Comparison of ENCODE assay signal across 9 cellular contexts in the genomic region with DNA sequence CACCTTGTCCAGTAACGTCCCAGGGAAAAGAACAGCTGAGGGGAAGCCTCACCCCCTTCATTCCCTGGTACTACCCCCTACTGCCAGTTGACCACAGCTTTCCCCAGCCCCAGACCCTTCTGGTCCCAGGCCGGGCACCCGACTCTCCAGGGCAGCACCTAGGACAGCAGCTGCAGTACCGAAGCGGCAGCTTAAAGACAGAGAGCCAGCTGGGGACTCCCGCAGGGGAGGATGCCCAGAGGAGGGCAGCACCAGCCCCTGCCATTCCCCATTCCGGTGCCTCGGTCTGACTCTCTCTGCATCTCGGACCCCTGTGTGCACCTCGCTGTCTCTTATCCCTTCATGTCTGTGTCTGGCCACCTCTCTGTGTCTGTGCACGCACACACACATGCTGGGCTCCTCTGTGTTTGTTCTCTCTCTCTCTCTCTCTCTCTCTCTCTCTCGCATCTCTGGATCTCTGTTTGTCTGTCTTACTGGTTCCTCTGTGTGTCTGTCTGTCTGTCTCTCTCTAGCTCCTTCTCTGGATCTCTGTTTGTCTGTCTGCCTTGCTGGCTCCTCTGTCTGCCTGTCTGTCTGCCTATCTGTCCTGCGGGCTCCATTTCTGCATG. TPM values are rescaled to one million over a fixed set of nuclear protein-coding genes. Genes with fewer than 3 reads are reported as not detected.
DNase-seq lines count a peak whose midpoint lies in the region; ATAC-seq, FAIRE-seq and TF ChIP-seq lines count a peak whose summit lies in the region.
"Had no signal": no experiment of that assay in that cellular context is flagged by ENCODE, and none has a peak within 500 bp of the region (broad histone marks: within the 10 kb centered on the region; RNA-seq: fewer than 3 reads in every experiment).

No MANE protein-coding gene starts in this region.

- no peak for TF ChIP-seq POLR2A in endothelial cell of umbilical vein (IDR thresholded peaks at IDR 0.05; ENCODE audit: low read depth, low read length)

- H3K4me2 ChIP-seq in endothelial cell of umbilical vein (ENCODE audit: insufficient read depth, low read length) = no peak overlapping the region

- H3K4me3 ChIP-seq in CD4-positive, alpha-beta memory T cell (ENCODE audit: low read length in 2 of 2) = peak overlapping the region; percentile 9 to 38
- no peak overlapping the region for H3K4me3 ChIP-seq in endothelial cell of umbilical vein (replicated peaks in 1 of 3; ENCODE audit: insufficient read depth in 1 of 3, low read depth in 1 of 3, low read length in 3 of 3)

- no peaks in the 10 kb centered on the region for H3K9me3 ChIP-seq in CD4-positive, alpha-beta memory T cell (ENCODE audit: control insufficient read depth in 1 of 2, low read length in 2 of 2)
- no peaks in the 10 kb centered on the region for H3K9me3 ChIP-seq in endothelial cell of umbilical vein (replicated peaks; ENCODE audit: control insufficient read depth, insufficient read depth, low read length)

- H3K27me3 Mint-ChIP-seq in CD4-positive, alpha-beta memory T cell = peaks cover 0 to 10% of the 10 kb centered on the region in 2 donors
- no peaks in the 10 kb centered on the region for H3K27me3 Mint-ChIP-seq in activated CD8-positive, alpha-beta T cell treated with anti-CD3 and anti-CD28 coated beads for 36 hours
- peaks cover 40% of the 10 kb centered on the region for H3K27me3 Mint-ChIP-seq in nephron (ENCODE audit: low read depth)

- POLR2A ChIA-PET in CD4-positive, alpha-beta memory T cell (lab: Charles Lee; ENCODE audit: partially characterized antibody) = interaction anchor here (0.7 to 6.8 kb wide), 14 partner anchors 10 to 326 kb away, joined by 3 to 100 read pairs (median 5); a partner anchor contains a TSS
- POLR2A ChIA-PET in activated CD8-positive, alpha-beta T cell treated with anti-CD3 and anti-CD28 coated beads for 36 hours (lab: Charles Lee) = interaction anchor here (0.7 to 6.2 kb wide), 9 partner anchors 8 to 87 kb away, joined by 3 to 91 read pairs (median 5); a partner anchor contains a TSS
- POLR2A ChIA-PET in endothelial cell of umbilical vein (lab: Charles Lee) = no interaction called here

- H3K4me3 Mint-ChIP-seq in CD4-positive, alpha-beta memory T cell = peak overlapping the region; percentile 56 to 90 (median 80)
- H3K4me3 Mint-ChIP-seq in activated CD8-positive, alpha-beta T cell treated with anti-CD3 and anti-CD28 coated beads for 36 hours = peak overlapping the region; percentile 81
- peak overlapping the region in 2 of 3 experiments; percentile 16 to 29 for H3K4me3 Mint-ChIP-seq in nephron

- CTCF ChIA-PET in CD4-positive, alpha-beta memory T cell (lab: Charles Lee; ENCODE audit: partially characterized antibody) = interaction anchor here (0.7 to 4.0 kb wide), 21 partner anchors 9 to 192 kb away, joined by 3 to 54 read pairs (median 4); a partner anchor contains a TSS
- CTCF ChIA-PET in activated CD8-positive, alpha-beta T cell treated with anti-CD3 and anti-CD28 coated beads for 36 hours (lab: Charles Lee) = interaction anchor here (0.7 to 5.9 kb wide), 17 partner anchors 9 to 178 kb away, joined by 3 to 32 read pairs (median 5); a partner anchor contains a TSS
- CTCF ChIA-PET in endothelial cell of umbilical vein (lab: Charles Lee) = interaction anchor here (1.0 to 1.9 kb wide), 2 partner anchors 20 to 103 kb away, joined by 3 to 5 read pairs; no protein-coding TSS in a partner anchor

- H4K20me1 ChIP-seq in endothelial cell of umbilical vein (replicated peaks; ENCODE audit: control insufficient read depth, extremely low read depth, insufficient read depth, low read length) = no peaks in the 10 kb centered on the region

- no peaks in the 10 kb centered on the region for H3K9me1 ChIP-seq in endothelial cell of umbilical vein (replicated peaks; ENCODE audit: control insufficient read depth, extremely low read depth, insufficient read depth, low read length)

- peaks cover 43 to 81% (median 63%) of the 10 kb centered on the region in 4 donors for H3K4me1 Mint-ChIP-seq in CD4-positive, alpha-beta memory T cell
- H3K4me1 Mint-ChIP-seq in activated CD8-positive, alpha-beta T cell treated with anti-CD3 and anti-CD28 coated beads for 36 hours (ENCODE audit: low read depth) = peaks cover 65% of the 10 kb centered on the region
- peaks cover 61% of the 10 kb centered on the region for H3K4me1 Mint-ChIP-seq in nephron

- H3K79me2 ChIP-seq in endothelial cell of umbilical vein (ENCODE audit: control insufficient read depth, insufficient read depth, low read length) = no peaks in the 10 kb centered on the region

- no peaks in the 10 kb centered on the region for H3K27me3 ChIP-seq in CD4-positive, alpha-beta memory T cell (ENCODE audit: insufficient read depth, low read length)
- peaks cover 17 to 19% of the 10 kb centered on the region in 2 experiments for H3K27me3 ChIP-seq in endothelial cell of umbilical vein (ENCODE audit: control insufficient read depth in 2 of 2, insufficient read depth in 2 of 2, low read length in 2 of 2)

- peak; percentile 70 to 81 (median 78) for DNase-seq in CD4-positive, alpha-beta memory T cell
- peak; percentile 74 for DNase-seq in NCI-H2107 treated with DMSO at 0.1 percent for 48 hours (lab: John Stamatoyannopoulos, UW; ENCODE audit: unreplicated experiment)
- peak; percentile 83 for DNase-seq in activated CD8-positive, alpha-beta T cell treated with anti-CD3 and anti-CD28 coated beads for 36 hours
- DNase-seq in endothelial cell of umbilical vein (ENCODE audit: low read depth, low spot score) = peak; percentile 20
- no peak for DNase-seq in pons (ENCODE audit: low spot score)

- H3K27ac ChIP-seq in CD4-positive, alpha-beta memory T cell (ENCODE audit: low read depth, low read length) = peak overlapping the region; percentile 12
- H3K27ac ChIP-seq in endothelial cell of umbilical vein (ENCODE audit: insufficient read depth, low read depth, low read length) = no peak overlapping the region
- H3K27ac ChIP-seq: HL-60 had no signal

- peaks cover 73% of the 10 kb centered on the region for H3K4me1 ChIP-seq in CD4-positive, alpha-beta memory T cell (ENCODE audit: insufficient read depth, low read length)
- no peaks in the 10 kb centered on the region for H3K4me1 ChIP-seq in endothelial cell of umbilical vein (ENCODE audit: control insufficient read depth, extremely low read depth, insufficient read depth, low read length)

- no TSS peak for BruUV-seq in endothelial cell of umbilical vein (replicated peaks; lab: Mats Ljungman, UMichigan)

- no peak for FAIRE-seq in endothelial cell of umbilical vein (lab: Jason Lieb, UNC)

- no peak overlapping the region for H3K9ac ChIP-seq in endothelial cell of umbilical vein (replicated peaks; ENCODE audit: extremely low read depth, insufficient read depth, low read length)

- peaks cover under 1 to 13% of the 10 kb centered on the region in 2 donors for H3K36me3 Mint-ChIP-seq in CD4-positive, alpha-beta memory T cell
- H3K36me3 Mint-ChIP-seq in activated CD8-positive, alpha-beta T cell treated with anti-CD3 and anti-CD28 coated beads for 36 hours (ENCODE audit: low read depth) = peaks cover 38% of the 10 kb centered on the region
- no peaks in the 10 kb centered on the region for H3K36me3 Mint-ChIP-seq in nephron (ENCODE audit: low read depth)

- H3K36me3 ChIP-seq in CD4-positive, alpha-beta memory T cell (ENCODE audit: insufficient read depth, low read length) = no peaks in the 10 kb centered on the region
- no peaks in the 10 kb centered on the region for H3K36me3 ChIP-seq in endothelial cell of umbilical vein (ENCODE audit: control insufficient read depth in 2 of 2, extremely low read depth in 1 of 2, insufficient read depth in 2 of 2, low read length in 2 of 2)

- H3K27ac Mint-ChIP-seq in CD4-positive, alpha-beta memory T cell = peak overlapping the region; percentile 81 to 97 (median 92)
- peak overlapping the region; percentile 75 for H3K27ac Mint-ChIP-seq in activated CD8-positive, alpha-beta T cell treated with anti-CD3 and anti-CD28 coated beads for 36 hours
- H3K27ac Mint-ChIP-seq in nephron = peak overlapping the region in 1 of 3 experiments; percentile 60

- no peaks in the 10 kb centered on the region for H3K9me3 Mint-ChIP-seq in CD4-positive, alpha-beta memory T cell
- no peaks in the 10 kb centered on the region for H3K9me3 Mint-ChIP-seq in activated CD8-positive, alpha-beta T cell treated with anti-CD3 and anti-CD28 coated beads for 36 hours
- no peaks in the 10 kb centered on the region for H3K9me3 Mint-ChIP-seq in nephron

- dilution Hi-C loops in endothelial cell of umbilical vein (cut with MboI; ENCODE audit: extremely low pct_ligation_motif_present, low sequenced_read_pairs) = no loop called here

- intact Hi-C loops in CD4-positive, alpha-beta memory T cell (cut with micrococcal nuclease) = loop anchor here (1.0 to 5.0 kb wide), 4 partner anchors 20 to 120 kb away; a partner anchor contains a TSS
- intact Hi-C loops in activated CD8-positive, alpha-beta T cell treated with anti-CD3 and anti-CD28 coated beads for 36 hours (cut with micrococcal nuclease) = loop anchor here (5.0 to 10.0 kb wide), 3 partner anchors 85 to 277 kb away; a partner anchor contains a TSS
- intact Hi-C loops in endothelial cell of umbilical vein (cut with micrococcal nuclease) = loop anchor here (5.0 kb wide), 1 partner anchor 85 kb away; no protein-coding TSS in a partner anchor

- ATAC-seq in GM21528 (IDR thresholded peaks at IDR 0.05; ENCODE audit: low FRiP score, unreplicated experiment) (peak; percentile 51), GM19035 (IDR thresholded peaks at IDR 0.05; ENCODE audit: unreplicated experiment) (no peak)
- peak; percentile 43 for ATAC-seq in activated CD8-positive, alpha-beta T cell treated with anti-CD3 and anti-CD28 coated beads for 36 hours

- H2AFZ ChIP-seq in endothelial cell of umbilical vein (ENCODE audit: low read depth, low read length) = no peak overlapping the region

- peak; percentile 39 for TF ChIP-seq CTCF in activated CD8-positive, alpha-beta T cell treated with anti-CD3 and anti-CD28 coated beads for 36 hours (IDR thresholded peaks at IDR 0.05)
- peak in 1 of 2 donors; percentile 39 for TF ChIP-seq CTCF in endothelial cell of umbilical vein (IDR thresholded peaks at IDR 0.05; ENCODE audit: extremely low read depth in 1 of 2, insufficient read depth in 1 of 2, low read depth in 1 of 2, low read length in 2 of 2)
- peak; percentile 41 to 56 (median 46) for TF ChIP-seq CTCF in nephron (IDR thresholded peaks at IDR 0.05; ENCODE audit: unreplicated experiment in 3 of 3)

RNA-seq across cellular contexts. Expression of a gene that starts 9.4 kb away (rescaled TPM):
- 10 to 100 TPM; 36.0 to 38.6 TPM for total RNA-seq in CD4-positive, alpha-beta memory T cell
- polyA plus RNA-seq in CD4-positive, alpha-beta memory T cell = 1 to 10 TPM in 1 of 2 donors, under 1 TPM in 1; 0.59 to 2.5 TPM
- total RNA-seq in activated CD8-positive, alpha-beta T cell treated with anti-CD3 and anti-CD28 coated beads for 36 hours = 100 to 1,000 TPM; 124 to 136 TPM
- 0.15 and 0.69 TPM in 2 replicates for total RNA-seq in endothelial cell of umbilical vein
- 0.06 and 0.18 TPM in 2 replicates for polyA plus RNA-seq in endothelial cell of umbilical vein
- polyA plus RNA-seq in endothelial cell of umbilical vein (2011; cell fraction: cytosol; rRNA removed) = 0.01 and 0.06 TPM in 2 replicates
- polyA plus RNA-seq in endothelial cell of umbilical vein (2011; cell fraction: nucleus; rRNA removed) = 0.24 and 0.43 TPM in 2 replicates
- polyA plus RNA-seq in endothelial cell of umbilical vein (2012) = 0.11 TPM in 1 of 2 replicates, not detected in the other
- 0.22 TPM in 1 of 2 replicates, not detected in the other for polyA minus RNA-seq in endothelial cell of umbilical vein
- polyA minus RNA-seq in endothelial cell of umbilical vein (2011; cell fraction: cytosol; rRNA and poly(A)+ RNA removed) = not detected
- 0.19 and 0.29 TPM in 2 replicates for polyA minus RNA-seq in endothelial cell of umbilical vein (2011; cell fraction: nucleus; rRNA and poly(A)+ RNA removed)

Comparison
In these comparisons a context has a peak if more than half of its experiments do, and no peak if none do; other contexts are left out.
1. H3K4me3 ChIP-seq: peak in CD4-positive, alpha-beta memory T cell (2 of 2); none in endothelial cell of umbilical vein (0 of 3).
2. H3K4me3 Mint-ChIP-seq: peak in every context shown above with its lines; median percentile 81 in activated CD8-positive, alpha-beta T cell treated with anti-CD3 and anti-CD28 coated beads for 36 hours; 80 in CD4-positive, alpha-beta memory T cell; 22 in nephron.
3. RNA of a gene that starts 9.4 kb away (total RNA-seq): 124 to 136 TPM in activated CD8-positive, alpha-beta T cell treated with anti-CD3 and anti-CD28 coated beads for 36 hours and 36.0 to 38.6 TPM in CD4-positive, alpha-beta memory T cell; 0.15 to 0.69 TPM in endothelial cell of umbilical vein; every median in the first group is over 10 times any median in the second.